ENCODE assay signal across 17 cellular contexts in the genomic region with DNA sequence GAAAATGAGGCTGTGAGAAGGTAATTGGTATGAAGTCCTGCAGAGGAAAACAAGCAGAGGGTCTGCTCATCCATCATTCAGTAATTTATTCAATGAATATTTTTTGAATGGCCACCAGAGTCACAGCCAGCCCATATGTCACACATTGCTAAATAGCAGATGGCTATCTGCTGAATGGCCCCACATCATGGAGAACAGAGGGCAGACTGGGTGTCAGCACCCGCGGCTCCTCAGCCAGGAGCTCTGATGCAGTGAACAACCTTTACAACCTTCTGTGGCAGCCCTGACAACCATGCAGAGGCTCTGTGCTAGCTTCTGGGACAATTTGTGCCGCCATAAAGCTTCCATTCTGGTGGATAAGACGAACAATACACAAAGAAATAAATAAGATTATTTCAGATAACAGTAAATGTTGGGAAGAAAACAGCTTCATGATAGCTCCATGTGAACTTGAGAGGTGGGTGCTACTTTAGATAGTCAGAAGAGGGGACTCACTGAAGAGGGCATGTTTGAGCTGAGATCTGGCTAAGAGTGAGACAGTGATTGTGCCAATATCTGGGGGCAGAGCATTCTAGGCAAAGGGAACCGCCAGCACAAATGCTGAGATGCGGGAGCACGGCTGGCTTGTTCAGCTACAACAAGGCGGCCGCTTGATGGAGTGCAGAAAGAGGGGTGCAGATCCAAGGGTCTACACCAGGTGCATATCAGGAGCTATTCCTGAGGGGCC. TPM values are rescaled to one million over a fixed set of nuclear protein-coding genes. Genes with fewer than 3 reads are reported as not detected.
"Had no signal": no experiment of that assay in that cellular context is flagged by ENCODE, and none has a peak within 500 bp of the region (broad histone marks: within the 10 kb centered on the region; RNA-seq: fewer than 3 reads in every experiment).

No MANE protein-coding gene starts in this region.

- H3K27me3 Mint-ChIP-seq: activated naive CD8-positive, alpha-beta T cell; activated T-cell treated with anti-CD3 and anti-CD28 coated beads, Interleukin-2, amount 50 U/mL, for 24 hours had no signal

- H3K27me3 ChIP-seq: heart left ventricle, tibial nerve had no signal

- H3K27ac ChIP-seq: heart left ventricle, parathyroid adenoma had no signal

- H3K4me1 ChIP-seq: parathyroid adenoma had no signal

- H3K36me3 ChIP-seq: heart left ventricle, tibial nerve had no signal

- H3K4me1 Mint-ChIP-seq: activated CD8-positive, alpha-beta memory T cell treated with anti-CD3 and anti-CD28 coated beads, Interleukin-2, amount 10 ng/mL, durations not matched to agents 7 days and 5 days had no signal

- H3K9me3 ChIP-seq: heart left ventricle, tibial nerve had no signal

- H3K4me3 Mint-ChIP-seq: activated CD8-positive, alpha-beta memory T cell treated with anti-CD3 and anti-CD28 coated beads, Interleukin-2, amount 10 ng/mL, durations not matched to agents 7 days and 5 days; activated naive CD8-positive, alpha-beta T cell; activated T-cell treated with anti-CD3 and anti-CD28 coated beads, Interleukin-2, amount 50 U/mL, for 24 hours; stimulated activated naive CD8-positive, alpha-beta T cell treated with anti-CD3 and anti-CD28 coated beads, Interleukin-15, amount 100 ng/mL, for 72 hours had no signal

- ATAC-seq: activated CD8-positive, alpha-beta memory T cell treated with anti-CD3 and anti-CD28 coated beads, Interleukin-2, amount 10 ng/mL, durations not matched to agents 7 days and 5 days; heart left ventricle; stimulated activated naive CD8-positive, alpha-beta T cell treated with anti-CD3 and anti-CD28 coated beads, Interleukin-15, amount 100 ng/mL, for 72 hours had no signal

- DNase-seq: activated CD4-positive, alpha-beta T cell treated with anti-CD3 and anti-CD28 coated beads, Interleukin-2, amount 50 U/mL, for 48 hours; activated CD4-positive, CD25-positive, alpha-beta regulatory T cell treated with anti-CD3 and anti-CD28 coated beads, Interleukin-2, amount 50 U/mL, for 72 hours; activated CD8-positive, alpha-beta memory T cell treated with anti-CD3 and anti-CD28 coated beads, Interleukin-2, amount 10 ng/mL, durations not matched to agents 7 days and 5 days; activated effector memory CD4-positive, alpha-beta T cell treated with Interleukin-2 at 50 U/mL for 16 hours; activated T-cell treated with anti-CD3 and anti-CD28 coated beads, Interleukin-2, amount 50 U/mL, for 24 hours; foreskin melanocyte; retina; stimulated activated CD4-positive, alpha-beta T cell treated with anti-CD3 and anti-CD28 coated beads, Interleukin-4, amount 100 ng/mL, for 4 hours; stimulated activated naive CD8-positive, alpha-beta T cell treated with anti-CD3 and anti-CD28 coated beads, Interleukin-15, amount 100 ng/mL, for 72 hours; SW 1271 had no signal

- H3K9me3 Mint-ChIP-seq: activated T-cell treated with anti-CD3 and anti-CD28 coated beads, Interleukin-2, amount 50 U/mL, for 24 hours; stimulated activated naive CD8-positive, alpha-beta T cell treated with anti-CD3 and anti-CD28 coated beads, Interleukin-15, amount 100 ng/mL, for 72 hours had no signal

- H3K27ac Mint-ChIP-seq: activated CD8-positive, alpha-beta memory T cell treated with anti-CD3 and anti-CD28 coated beads, Interleukin-2, amount 10 ng/mL, durations not matched to agents 7 days and 5 days; activated naive CD8-positive, alpha-beta T cell; activated T-cell treated with anti-CD3 and anti-CD28 coated beads, Interleukin-2, amount 50 U/mL, for 24 hours; stimulated activated naive CD8-positive, alpha-beta T cell treated with anti-CD3 and anti-CD28 coated beads, Interleukin-15, amount 100 ng/mL, for 72 hours had no signal

- H3K9ac ChIP-seq: parathyroid adenoma had no signal

- H3K36me3 Mint-ChIP-seq: activated CD8-positive, alpha-beta memory T cell treated with anti-CD3 and anti-CD28 coated beads, Interleukin-2, amount 10 ng/mL, durations not matched to agents 7 days and 5 days; activated naive CD8-positive, alpha-beta T cell had no signal

- H3K4me3 ChIP-seq: heart left ventricle, tibial nerve had no signal

RNA-seq across cellular contexts. Expression of a gene that starts 2.8 kb away (rescaled TPM):
- total RNA-seq: activated CD8-positive, alpha-beta memory T cell treated with anti-CD3 and anti-CD28 coated beads, Interleukin-2, amount 10 ng/mL, durations not matched to agents 7 days and 5 days; endothelial cell of umbilical vein; heart left ventricle; mesenteric fat pad; skeletal muscle tissue; tibial nerve had no signal
- polyA plus RNA-seq: endothelial cell of umbilical vein, heart left ventricle had no signal

RNA-seq across cellular contexts. Expression of a gene that starts 18.4 kb away (rescaled TPM):
- total RNA-seq: activated CD8-positive, alpha-beta memory T cell treated with anti-CD3 and anti-CD28 coated beads, Interleukin-2, amount 10 ng/mL, durations not matched to agents 7 days and 5 days; endothelial cell of umbilical vein; mesenteric fat pad had no signal

RNA-seq across cellular contexts. Expression of a gene that starts 49.4 kb away (rescaled TPM):
- total RNA-seq: activated CD8-positive, alpha-beta memory T cell treated with anti-CD3 and anti-CD28 coated beads, Interleukin-2, amount 10 ng/mL, durations not matched to agents 7 days and 5 days; skeletal muscle tissue had no signal
